Comparison of ENCODE assay signal across 23 cellular contexts in the genomic region with DNA sequence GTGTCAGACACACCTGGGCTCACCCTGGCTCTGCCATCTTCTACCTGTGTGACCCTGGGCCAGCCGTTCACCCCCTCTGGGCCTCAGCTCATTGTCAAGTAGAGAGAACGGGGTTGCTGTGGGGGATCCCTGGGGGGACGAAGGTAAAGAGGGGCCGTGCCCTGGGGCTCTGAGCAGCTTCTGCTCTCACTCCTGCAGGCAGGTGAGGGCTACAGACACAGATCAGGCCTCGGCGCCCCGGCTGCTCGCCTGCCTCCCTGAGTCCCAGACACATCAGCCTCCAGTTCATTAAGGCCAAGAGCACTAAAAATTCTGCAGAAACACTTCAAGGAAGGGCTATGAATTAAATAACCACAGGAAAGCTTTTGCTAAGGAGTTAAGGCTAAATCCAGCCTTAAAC.
DNase-seq lines count a peak whose midpoint lies in the region; ATAC-seq and TF ChIP-seq lines count a peak whose summit lies in the region.
"Had no signal": no experiment of that assay in that cellular context is flagged by ENCODE, and none has a peak within 500 bp of the region (broad histone marks: within the 10 kb centered on the region; RNA-seq: fewer than 3 reads in every experiment).

No MANE protein-coding gene starts in this region.

- H3K9me3 Mint-ChIP-seq in GM23338, result peaks cover 10% of the 10 kb centered on the region; the same call in 2 of the 3 replicates
- no peaks in the 10 kb centered on the region for H3K9me3 Mint-ChIP-seq in progenitor cell of endocrine pancreas (ENCODE audit: low read depth)
- H3K9me3 Mint-ChIP-seq in activated naive CD4-positive, alpha-beta T cell treated with anti-CD3 and anti-CD28 coated beads for 36 hours, result no peaks in the 10 kb centered on the region

- no peak for TF ChIP-seq CTCF in GM23338 (conservative IDR thresholded peaks at IDR 0.05; ENCODE audit: low read depth in 2 of 2)
- no peak for TF ChIP-seq CTCF in progenitor cell of endocrine pancreas (IDR thresholded peaks at IDR 0.05; ENCODE audit: unreplicated experiment)

- no peaks in the 10 kb centered on the region for H3K4me1 ChIP-seq in GM23338 (ENCODE audit: insufficient read depth)
- H3K4me1 ChIP-seq: BE2C had no signal

- H2AFZ ChIP-seq in GM23338, result no peak overlapping the region

- H3K27ac Mint-ChIP-seq in GM23338, result peak overlapping the region; percentile 80; the same call in 1 of the 2 replicates
- H3K27ac Mint-ChIP-seq in progenitor cell of endocrine pancreas, result peak overlapping the region; percentile 22
- no peak overlapping the region for H3K27ac Mint-ChIP-seq in activated naive CD4-positive, alpha-beta T cell treated with anti-CD3 and anti-CD28 coated beads for 36 hours
- H3K27ac Mint-ChIP-seq: CD14-positive monocyte; CD4-positive, alpha-beta memory T cell; CD4-positive, CD25-positive, alpha-beta regulatory T cell; CD8-positive, alpha-beta memory T cell had no signal

- H3K36me3 ChIP-seq in GM23338 (ENCODE audit: insufficient read depth), result no peaks in the 10 kb centered on the region
- H3K36me3 ChIP-seq: BE2C, BLaER1 had no signal

- no peaks in the 10 kb centered on the region for H3K36me3 Mint-ChIP-seq in GM23338 (ENCODE audit: low read depth)
- no peaks in the 10 kb centered on the region for H3K36me3 Mint-ChIP-seq in progenitor cell of endocrine pancreas (ENCODE audit: insufficient read depth)
- H3K36me3 Mint-ChIP-seq in activated naive CD4-positive, alpha-beta T cell treated with anti-CD3 and anti-CD28 coated beads for 36 hours (ENCODE audit: low read depth), result no peaks in the 10 kb centered on the region
- H3K36me3 Mint-ChIP-seq: CD14-positive monocyte; CD4-positive, alpha-beta memory T cell; CD4-positive, CD25-positive, alpha-beta regulatory T cell; CD8-positive, alpha-beta memory T cell had no signal

- peaks cover 10% of the 10 kb centered on the region for H3K4me1 Mint-ChIP-seq in GM23338
- no peaks in the 10 kb centered on the region for H3K4me1 Mint-ChIP-seq in progenitor cell of endocrine pancreas (ENCODE audit: low read depth)
- no peaks in the 10 kb centered on the region for H3K4me1 Mint-ChIP-seq in activated naive CD4-positive, alpha-beta T cell treated with anti-CD3 and anti-CD28 coated beads for 36 hours (ENCODE audit: low read depth)
- H3K4me1 Mint-ChIP-seq: CD14-positive monocyte; CD4-positive, alpha-beta memory T cell; CD4-positive, CD25-positive, alpha-beta regulatory T cell; CD8-positive, alpha-beta memory T cell had no signal

- intact Hi-C loops in left ventricle myocardium superior (cut with micrococcal nuclease) (no loop called here), left cardiac atrium (cut with DNase I) (no loop called here)
- intact Hi-C loops in activated naive CD4-positive, alpha-beta T cell treated with anti-CD3 and anti-CD28 coated beads for 36 hours (cut with micrococcal nuclease), result no loop called here

- H3K79me2 ChIP-seq in GM23338 (replicated peaks; ENCODE audit: insufficient read depth), result no peaks in the 10 kb centered on the region

- H4K20me1 ChIP-seq in GM23338 (replicated peaks; ENCODE audit: insufficient read depth), result no peaks in the 10 kb centered on the region
- H4K20me1 ChIP-seq: BLaER1 had no signal

- H3K4me3 ChIP-seq in GM23338, result no peak overlapping the region
- H3K4me3 ChIP-seq: BLaER1, GM12878 had no signal

- H3K27me3 Mint-ChIP-seq in GM23338 (ENCODE audit: insufficient read depth, low read depth, poor library complexity) (peaks cover 24% of the 10 kb centered on the region), progenitor cell of endocrine pancreas (peaks cover 22% of the 10 kb centered on the region)
- H3K27me3 Mint-ChIP-seq in activated naive CD4-positive, alpha-beta T cell treated with anti-CD3 and anti-CD28 coated beads for 36 hours (ENCODE audit: low read depth), result no peaks in the 10 kb centered on the region

- H3K27me3 ChIP-seq in GM23338 (ENCODE audit: insufficient read depth), result no peaks in the 10 kb centered on the region
- H3K27me3 ChIP-seq: BE2C, BLaER1 had no signal

- H3F3A ChIP-seq in GM23338 (replicated peaks; ENCODE audit: low read depth), result no peaks in the 10 kb centered on the region

- H3K27ac ChIP-seq in GM23338 (ENCODE audit: low read depth), result no peak overlapping the region
- H3K27ac ChIP-seq: BLaER1 had no signal

- no peaks in the 10 kb centered on the region for H3K9me2 ChIP-seq in GM23338 (ENCODE audit: insufficient read depth)

- no peak for ATAC-seq in left ventricle myocardium superior
- ATAC-seq in left cardiac atrium, result no peak
- ATAC-seq in GM23338, result no peak
- ATAC-seq: GM12878 had no signal

- no peak overlapping the region for H3K4me3 Mint-ChIP-seq in GM23338
- H3K4me3 Mint-ChIP-seq in progenitor cell of endocrine pancreas (ENCODE audit: low read depth), result no peak overlapping the region
- H3K4me3 Mint-ChIP-seq in activated naive CD4-positive, alpha-beta T cell treated with anti-CD3 and anti-CD28 coated beads for 36 hours, result no peak overlapping the region
- H3K4me3 Mint-ChIP-seq: CD14-positive monocyte; CD4-positive, alpha-beta memory T cell; CD4-positive, CD25-positive, alpha-beta regulatory T cell; CD8-positive, alpha-beta memory T cell had no signal

- DNase-seq in left ventricle myocardium superior (peak; percentile 15), left cardiac atrium (no peak), GM23338 (ENCODE audit: low spot score) (no peak), progenitor cell of endocrine pancreas (ENCODE audit: low spot score, unreplicated experiment) (no peak)
- DNase-seq in activated naive CD4-positive, alpha-beta T cell treated with anti-CD3 and anti-CD28 coated beads for 36 hours, result no peak
- DNase-seq: 8988T; ACHN; BE2C; C1 segment of cervical spinal cord; CD4-positive, alpha-beta memory T cell; CD4-positive, CD25-positive, alpha-beta regulatory T cell; CD8-positive, alpha-beta memory T cell; COR-L47; DMS 273 treated with DMSO at 0.1 percent for 48 hours; DMS153; DMS53; DMS79; DND-41; EL; GDM1 had no signal

- no peak overlapping the region for H3K4me2 ChIP-seq in GM23338
- H3K4me2 ChIP-seq: BLaER1 had no signal

- CTCF ChIA-PET in activated naive CD4-positive, alpha-beta T cell treated with anti-CD3 and anti-CD28 coated beads for 36 hours (lab: Charles Lee), result no interaction called here

TF ChIP-seq in GM23338, 12 proteins besides CTCF, POLR2A, EP300 and RAD21:
- TF ChIP-seq ETS1 (IDR thresholded peaks at IDR 0.05) (no peak), EZH2phosphoT487 (IDR thresholded peaks at IDR 0.05; ENCODE audit: unreplicated experiment) (no peak), EZH2 (IDR thresholded peaks at IDR 0.05; ENCODE audit: low read depth, unreplicated experiment) (no peak)
